20 cellular contexts compared by ENCODE assay signal in genomic region chr20:4987130-4987529, GRCh38. TPM values are rescaled to one million over a fixed set of nuclear protein-coding genes. Genes with fewer than 3 reads are reported as not detected.
A peak's percentile ranks its signal among the peaks of the same experiment; 100 is the strongest.
DNase-seq lines count a peak whose midpoint lies in the region; ATAC-seq and TF ChIP-seq lines count a peak whose summit lies in the region.
"Had no signal": no experiment of that assay in that cellular context is flagged by ENCODE, and none has a peak within 500 bp of the region (broad histone marks: within the 10 kb centered on the region; RNA-seq: fewer than 3 reads in every experiment).

No MANE protein-coding gene starts in this region.

- no peak for TF ChIP-seq CTCF in GM12865 (IDR thresholded peaks at IDR 0.05; ENCODE audit: insufficient read depth, low read depth, low read length, missing control alignments)
- no peak for TF ChIP-seq CTCF in ascending aorta (IDR thresholded peaks at IDR 0.05)

- H3K27me3 ChIP-seq in BLaER1 treated with 17β-estradiol and CSF1 and Interleukin-3, amounts not matched to agents 10 nM and 100 nM: no peaks in the 10 kb centered on the region
- no peaks in the 10 kb centered on the region for H3K27me3 ChIP-seq in ascending aorta
- H3K27me3 ChIP-seq: testis had no signal

- ATAC-seq in T-helper 17 cell (no peak), naive B cell (ENCODE audit: low read depth in 2 of 2) (peak in 1 of 2 donors; percentile 13), HG03460 (IDR thresholded peaks at IDR 0.05; ENCODE audit: unreplicated experiment) (no peak)
- ATAC-seq: activated CD4-positive, CD25-positive, alpha-beta regulatory T cell treated with anti-CD3 and anti-CD28 coated beads, Interleukin-2, amount 50 U/mL, for 24 hours had no signal

- no peaks in the 10 kb centered on the region for H3K27me3 Mint-ChIP-seq in T-helper 17 cell
- no peaks in the 10 kb centered on the region for H3K27me3 Mint-ChIP-seq in naive B cell

- H3K9ac ChIP-seq in BLaER1 treated with 17β-estradiol and CSF1 and Interleukin-3, amounts not matched to agents 10 nM and 100 nM: peak overlapping the region; percentile 39 to 69 (median 58); a peak in 20 of 22 replicates

- peaks cover 0 to 7% (median 0%) of the 10 kb centered on the region in 11 experiments; a peak in 2 of 22 replicates for H3K36me3 ChIP-seq in BLaER1 treated with 17β-estradiol and CSF1 and Interleukin-3, amounts not matched to agents 10 nM and 100 nM
- no peaks in the 10 kb centered on the region for H3K36me3 ChIP-seq in ascending aorta

- peak overlapping the region; percentile 29 to 75 (median 57); a peak in 21 of 22 replicates for H3K27ac ChIP-seq in BLaER1 treated with 17β-estradiol and CSF1 and Interleukin-3, amounts not matched to agents 10 nM and 100 nM
- no peak overlapping the region for H3K27ac ChIP-seq in ascending aorta
- no peak overlapping the region for H3K27ac ChIP-seq in caudate nucleus (ENCODE audit: low read depth, low read length)
- H3K27ac ChIP-seq: SK-N-MC, testis had no signal

- H3K27ac Mint-ChIP-seq in T-helper 17 cell (peak overlapping the region; percentile 67), naive B cell (peak overlapping the region; percentile 59 to 99 (median 88))

- H3K4me3 Mint-ChIP-seq in T-helper 17 cell: peak overlapping the region; percentile 49
- peak overlapping the region; percentile 53 to 87 (median 74) for H3K4me3 Mint-ChIP-seq in naive B cell

- H3K4me2 ChIP-seq in BLaER1 treated with 17β-estradiol and CSF1 and Interleukin-3, amounts not matched to agents 10 nM and 100 nM: peak overlapping the region; percentile 66 to 93 (median 77)

- H3K4me1 ChIP-seq in BLaER1 treated with 17β-estradiol and CSF1 and Interleukin-3, amounts not matched to agents 10 nM and 100 nM: peaks cover 49 to 63% (median 59%) of the 10 kb centered on the region in 10 experiments
- no peaks in the 10 kb centered on the region for H3K4me1 ChIP-seq in ascending aorta
- H3K4me1 ChIP-seq: testis had no signal

- H3K4me1 Mint-ChIP-seq in T-helper 17 cell (peaks cover 26% of the 10 kb centered on the region), naive B cell (peaks cover 35 to 91% (median 83%) of the 10 kb centered on the region in 3 donors)

- H3K4me3 ChIP-seq in BLaER1 treated with 17β-estradiol and CSF1 and Interleukin-3, amounts not matched to agents 10 nM and 100 nM: peak overlapping the region in 9 of 10 experiments; percentile 3 to 37 (median 26); a peak in 13 of 20 replicates
- H3K4me3 ChIP-seq in GM12865 (ENCODE audit: low read depth, low read length) (peak overlapping the region; percentile 47), ascending aorta (no peak overlapping the region)
- H3K4me3 ChIP-seq: SK-N-MC, testis had no signal

- intact Hi-C loops in ascending aorta (cut with DNase I): no loop called here

- peaks cover 10 to 97% (median 33%) of the 10 kb centered on the region in 11 experiments; a peak in 15 of 22 replicates for H4K20me1 ChIP-seq in BLaER1 treated with 17β-estradiol and CSF1 and Interleukin-3, amounts not matched to agents 10 nM and 100 nM

- H3K36me3 Mint-ChIP-seq in T-helper 17 cell (ENCODE audit: low read depth) (peaks cover 3% of the 10 kb centered on the region), naive B cell (no peaks in the 10 kb centered on the region)

- H3K9me3 ChIP-seq in BLaER1 treated with 17β-estradiol and CSF1 and Interleukin-3, amounts not matched to agents 10 nM and 100 nM (replicated peaks in 1 of 11): no peaks in the 10 kb centered on the region
- no peaks in the 10 kb centered on the region for H3K9me3 ChIP-seq in T-helper 17 cell (ENCODE audit: control insufficient read depth, low read length, poor library complexity, severe bottlenecking)
- no peaks in the 10 kb centered on the region for H3K9me3 ChIP-seq in ascending aorta
- H3K9me3 ChIP-seq: testis had no signal

- peak; percentile 31 for DNase-seq in GM12865 (ENCODE audit: low read depth)
- DNase-seq in T-helper 17 cell: no peak
- DNase-seq in naive B cell: no peak
- no peak for DNase-seq in ascending aorta (ENCODE audit: low spot score in 2 of 2)
- DNase-seq in caudate nucleus (lab: John Stamatoyannopoulos, UW): no peak
- DNase-seq: DMS79; H7; hippocampal formation; KG1; NCI-H187 treated with DMSO at 0.1 percent for 48 hours; NCI-H446; NK-92 treated with Interleukin-12 subunit alpha and Interleukin-12 subunit beta, amount 100 ng/mL, for 24 hours; occipital lobe; RPMI8226; T1000; testis had no signal

- no peaks in the 10 kb centered on the region for H3K9me3 Mint-ChIP-seq in naive B cell

RNA-seq across cellular contexts. Expression of gene SLC23A2, which starts 14.2 kb away (rescaled TPM):
- 10 to 100 TPM; 18.0 to 24.4 TPM for total RNA-seq in T-helper 17 cell
- polyA plus RNA-seq in naive B cell (ENCODE audit: low read depth in 6 of 6): 10 to 100 TPM in 2 of 6 donors, 1 to 10 TPM in 4; 5.0 to 10.8 (median 7.1) TPM
- 32.8 TPM for total RNA-seq in ascending aorta

Comparison
In these comparisons a context has a peak if more than half of its experiments do, and no peak if none do; other contexts are left out.
1. H3K27ac ChIP-seq: peak in BLaER1 treated with 17β-estradiol and CSF1 and Interleukin-3, amounts not matched to agents 10 nM and 100 nM (11 of 11); none in ascending aorta (0 of 2) and caudate nucleus (single experiment).
2. H3K4me3 ChIP-seq: peak in BLaER1 treated with 17β-estradiol and CSF1 and Interleukin-3, amounts not matched to agents 10 nM and 100 nM (9 of 10) and GM12865 (single experiment); none in ascending aorta (0 of 2).